In the genomic region with DNA sequence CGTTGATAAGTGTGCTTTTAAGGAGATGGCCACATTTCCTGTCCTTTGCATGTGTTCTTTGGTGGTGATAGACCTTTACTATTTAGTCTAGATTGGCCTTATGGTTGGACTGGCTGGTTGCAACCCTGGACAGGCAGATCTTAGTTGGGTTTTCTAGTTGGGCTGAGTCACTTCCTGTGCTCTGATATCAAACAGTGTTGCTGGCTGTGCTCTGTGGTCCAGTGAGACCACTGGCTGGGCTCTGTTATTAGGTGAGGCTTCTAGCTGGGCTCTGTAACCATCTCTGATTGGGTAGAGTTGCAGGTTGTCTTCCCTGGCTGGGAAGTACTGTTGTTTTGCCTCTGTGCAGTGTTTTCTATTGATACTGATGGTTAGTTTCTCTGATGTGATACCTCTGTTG, we compare ENCODE assay signal across 26 cellular contexts.
DNase-seq lines count a peak whose midpoint lies in the region; ATAC-seq, FAIRE-seq and TF ChIP-seq lines count a peak whose summit lies in the region.
"Had no signal": no experiment of that assay in that cellular context is flagged by ENCODE, and none has a peak within 500 bp of the region (broad histone marks: within the 10 kb centered on the region; RNA-seq: fewer than 3 reads in every experiment).

No MANE protein-coding gene starts in this region.

- no peak overlapping the region for H3K14ac ChIP-seq in H1 (ENCODE audit: insufficient read length)

- H3K18ac ChIP-seq in H1 (ENCODE audit: extremely low read depth, low read length), result no peak overlapping the region

- no peaks in the 10 kb centered on the region for H3K36me3 ChIP-seq in H1 (ENCODE audit: control insufficient read depth in 2 of 4, insufficient read depth in 4 of 4, low read length in 3 of 4)
- no peaks in the 10 kb centered on the region for H3K36me3 ChIP-seq in MM.1S (replicated peaks; ENCODE audit: insufficient read depth, low read length)

- H4K91ac ChIP-seq in H1 (replicated peaks; ENCODE audit: insufficient read length, low read length), result no peak overlapping the region

- no peak overlapping the region for H3K4me3 Mint-ChIP-seq in HFFc6
- H3K4me3 Mint-ChIP-seq: CD4-positive, alpha-beta T cell; GM23338 had no signal

- no peak overlapping the region for H2BK120ac ChIP-seq in H1 (replicated peaks; ENCODE audit: low read depth, low read length)

- FAIRE-seq in H1 (lab: Jason Lieb, UNC), result no peak
- FAIRE-seq: A549, G401.6, GM12892, GM18507, HTR-8/SVneo, K562 had no signal

- H3K4me1 ChIP-seq in H1 (replicated peaks in 1 of 4; ENCODE audit: control insufficient read depth in 3 of 4, insufficient read depth in 4 of 4, low read length in 3 of 4) (no peaks in the 10 kb centered on the region), MM.1S (ENCODE audit: low read length) (no peaks in the 10 kb centered on the region)
- H3K4me1 ChIP-seq: A549 had no signal

- DNase-seq in DMS53 (lab: John Stamatoyannopoulos, UW), result peak; percentile 13
- no peak for DNase-seq in DMS53 treated with DMSO at 0.1 percent for 48 hours (lab: John Stamatoyannopoulos, UW; ENCODE audit: unreplicated experiment)
- peak; percentile 58 for DNase-seq in OCI-M1 (lab: John Stamatoyannopoulos, UW)
- DNase-seq in H1 (ENCODE audit: low read depth in 1 of 2, low spot score in 2 of 2), result no peak
- DNase-seq in HFFc6, result no peak
- no peak for DNase-seq in NCI-H748 (lab: John Stamatoyannopoulos, UW; ENCODE audit: unreplicated experiment)
- DNase-seq in MM.1S, result no peak
- DNase-seq: AML-193; CD4-positive, alpha-beta T cell; DMS153; DND-41; EL; H7; IMR-90 had no signal

- no peak overlapping the region for H4K5ac ChIP-seq in H1 (ENCODE audit: insufficient read length, low read depth, low read length)

- no peak for TF ChIP-seq RAD21 in H1 (IDR thresholded peaks at IDR 0.05 in 1 of 2, conservative IDR thresholded peaks at IDR 0.05 in 1 of 2; ENCODE audit: low read depth in 2 of 2, low read length in 2 of 2)

- POLR2A ChIA-PET in H1 (lab: Charles Lee; ENCODE audit: partially characterized antibody), result no interaction called here

- H3K9me3 ChIP-seq in H1 (ENCODE audit: insufficient read depth in 2 of 2, low read depth in 1 of 2, low read length in 1 of 2) (peaks cover 0 to 4% of the 10 kb centered on the region in 2 experiments; a peak in 2 of 4 replicates), MM.1S (replicated peaks; ENCODE audit: insufficient read depth, low read length) (no peaks in the 10 kb centered on the region)
- H3K9me3 ChIP-seq: A549 had no signal

- H3K27ac ChIP-seq in H1 (ENCODE audit: low read depth, low read length), result no peak overlapping the region
- H3K27ac ChIP-seq in MM.1S (ENCODE audit: low read length), result no peak overlapping the region
- H3K27ac ChIP-seq: 22Rv1, A549, C4-2B, HL-60 had no signal

- H3K9ac ChIP-seq in H1 (replicated peaks in 1 of 4; ENCODE audit: extremely low read depth in 1 of 4, low read depth in 3 of 4, low read length in 3 of 4) (no peak overlapping the region), MM.1S (ENCODE audit: low read length) (no peak overlapping the region)

- no peak for ATAC-seq in HG03108 (IDR thresholded peaks at IDR 0.05; ENCODE audit: unreplicated experiment)
- ATAC-seq: A549, GM23338, HCT116, K562 had no signal

- CTCF ChIA-PET in H1 (lab: Charles Lee; ENCODE audit: partially characterized antibody), result no interaction called here

- H3K36me3 Mint-ChIP-seq in HFFc6 (ENCODE audit: low read depth), result peaks cover 14% of the 10 kb centered on the region

- no peak overlapping the region for H2BK12ac ChIP-seq in H1 (ENCODE audit: low read depth, low read length)

- no peak overlapping the region for H3K27ac Mint-ChIP-seq in HFFc6
- H3K27ac Mint-ChIP-seq: CD4-positive, alpha-beta T cell; GM23338 had no signal

- no peak for TF ChIP-seq CTCF in H1 (IDR thresholded peaks at IDR 0.05; ENCODE audit: control extremely low read depth in 1 of 3, insufficient read depth in 1 of 3, low read depth in 1 of 3, low read length in 3 of 3)
- TF ChIP-seq CTCF in HFFc6 (IDR thresholded peaks at IDR 0.05), result no peak
- TF ChIP-seq CTCF in MM.1S (IDR thresholded peaks at IDR 0.05; ENCODE audit: low read length), result no peak

- no peak overlapping the region for H4K8ac ChIP-seq in H1 (ENCODE audit: extremely low read depth, insufficient read depth, low read length)

- H3K23ac ChIP-seq in H1 (ENCODE audit: insufficient read length), result no peak overlapping the region

- H2BK20ac ChIP-seq in H1 (ENCODE audit: low read length), result no peak overlapping the region

- H2AFZ ChIP-seq in H1 (ENCODE audit: low read length), result 0 out of 2 replicates have a peak overlapping the region, but pooled peaks have one; percentile 72
- H2AFZ ChIP-seq in MM.1S (ENCODE audit: low read length), result no peak overlapping the region
- H2AFZ ChIP-seq: GM23338 had no signal

- H3F3A ChIP-seq in MM.1S (ENCODE audit: insufficient read depth, low read length), result no peaks in the 10 kb centered on the region

- TF ChIP-seq EP300 in H1 (IDR thresholded peaks at IDR 0.05; ENCODE audit: borderline replicate concordance in 1 of 2, low read depth in 2 of 2, low read length in 2 of 2), result no peak

- no peaks in the 10 kb centered on the region for H3K9me2 ChIP-seq in MM.1S (replicated peaks; ENCODE audit: insufficient read depth, low read length)

- H3K27me3 Mint-ChIP-seq in HFFc6 (ENCODE audit: insufficient read depth), result no peaks in the 10 kb centered on the region
- H3K27me3 Mint-ChIP-seq: CD4-positive, alpha-beta T cell had no signal

- H3K4me2 ChIP-seq in H1 (ENCODE audit: insufficient read depth in 1 of 2, low read depth in 2 of 2, low read length in 2 of 2) (no peak overlapping the region), MM.1S (ENCODE audit: low read depth, low read length) (no peak overlapping the region)
- H3K4me2 ChIP-seq: A549, GM23338 had no signal

- H3K4me1 Mint-ChIP-seq in HFFc6 (ENCODE audit: low read depth), result no peaks in the 10 kb centered on the region
- H3K4me1 Mint-ChIP-seq: GM23338 had no signal

- H2BK15ac ChIP-seq in H1 (ENCODE audit: low read length), result no peak overlapping the region

- H3K4me3 ChIP-seq in H1 (ENCODE audit: extremely low read depth in 1 of 4, insufficient read depth in 2 of 4, low read depth in 3 of 4, low read length in 4 of 4) (no peak overlapping the region), MM.1S (ENCODE audit: low read length) (no peak overlapping the region)
- H3K4me3 ChIP-seq: A549, GM23338, K562 had no signal

- 77% methylated on average over 1 of the region's 1 CpG; no CpG with 5 or more reads in 1 of the 2 experiments for WGBS in H1 (ENCODE audit: extremely low coverage in 1 of 2, insufficient coverage in 1 of 2, insufficient read length in 1 of 2, insufficient replicate concordance in 2 of 2, low coverage in 1 of 2, low lambda C conversion rate in 2 of 2, missing lambda C conversion rate in 1 of 2), 2 experiments

- H3K4ac ChIP-seq in H1 (replicated peaks; ENCODE audit: insufficient read length, low read depth, low read length), result no peak overlapping the region

- TF ChIP-seq POLR2A in H1 (IDR thresholded peaks at IDR 0.05; ENCODE audit: control extremely low read depth in 1 of 2, low read depth in 2 of 2, low read length in 2 of 2), result no peak

- H4K20me1 ChIP-seq in H1 (replicated peaks in 1 of 2; ENCODE audit: control insufficient read depth in 1 of 2, insufficient read depth in 2 of 2, low read length in 2 of 2) (no peaks in the 10 kb centered on the region), MM.1S (ENCODE audit: insufficient read depth, low read length) (no peaks in the 10 kb centered on the region)

- no peaks in the 10 kb centered on the region for H3K23me2 ChIP-seq in H1 (ENCODE audit: low read depth, low read length)

- H3K56ac ChIP-seq in H1 (replicated peaks; ENCODE audit: insufficient read length, low read depth, low read length), result no peak overlapping the region

- H3K9me3 Mint-ChIP-seq in HFFc6, result peaks cover 63% of the 10 kb centered on the region

- no peaks in the 10 kb centered on the region for H3K27me3 ChIP-seq in H1 (replicated peaks in 1 of 4; ENCODE audit: control insufficient read depth in 3 of 4, extremely low read depth in 1 of 4, insufficient read depth in 3 of 4, low read length in 3 of 4)
- H3K27me3 ChIP-seq in MM.1S (replicated peaks; ENCODE audit: insufficient read depth, low read length), result no peaks in the 10 kb centered on the region

- no peak overlapping the region for H2BK5ac ChIP-seq in H1 (ENCODE audit: low read depth, low read length)

- H3K79me2 ChIP-seq in H1 (ENCODE audit: control insufficient read depth in 1 of 2, insufficient read depth in 2 of 2, low read length in 2 of 2) (no peaks in the 10 kb centered on the region), MM.1S (ENCODE audit: low read length) (no peaks in the 10 kb centered on the region)

- H3K79me1 ChIP-seq in H1 (ENCODE audit: low read depth, low read length), result no peaks in the 10 kb centered on the region

- H2AK5ac ChIP-seq in H1 (ENCODE audit: low read depth, low read length), result no peak overlapping the region

TF ChIP-seq in H1, 55 proteins besides CTCF, POLR2A, EP300 and RAD21 (continues in another document):
- no peak for TF ChIP-seq JUND (IDR thresholded peaks at IDR 0.05; ENCODE audit: low read length)
- TF ChIP-seq NRF1 (IDR thresholded peaks at IDR 0.05; ENCODE audit: low read depth, low read length), result no peak
- TF ChIP-seq ASH2L (IDR thresholded peaks at IDR 0.05; ENCODE audit: low read length), result no peak
- TF ChIP-seq KDM1A (IDR thresholded peaks at IDR 0.05; ENCODE audit: borderline replicate concordance, low read length), result no peak
- no peak for TF ChIP-seq SP4 (IDR thresholded peaks at IDR 0.05; ENCODE audit: low read length)
- TF ChIP-seq POLR2AphosphoS5 (IDR thresholded peaks at IDR 0.05; ENCODE audit: low read depth, low read length), result no peak
- no peak for TF ChIP-seq CHD1 (IDR thresholded peaks at IDR 0.05; ENCODE audit: low read depth, low read length)
- TF ChIP-seq BACH1 (IDR thresholded peaks at IDR 0.05; ENCODE audit: low read length), result no peak
- no peak for TF ChIP-seq POU5F1 (IDR thresholded peaks at IDR 0.05; ENCODE audit: low read depth, low read length)
- TF ChIP-seq GABPA (IDR thresholded peaks at IDR 0.05; ENCODE audit: borderline replicate concordance, insufficient read depth, low read length), result no peak
- no peak for TF ChIP-seq CEBPB (IDR thresholded peaks at IDR 0.05; ENCODE audit: low read depth, low read length)
- TF ChIP-seq SIRT6 (IDR thresholded peaks at IDR 0.05; ENCODE audit: low read length), result no peak
- no peak for TF ChIP-seq MAFK (IDR thresholded peaks at IDR 0.05; ENCODE audit: low read depth, low read length)
- no peak for TF ChIP-seq SRF (IDR thresholded peaks at IDR 0.05; ENCODE audit: low read depth, low read length)
- no peak for TF ChIP-seq TCF12 (IDR thresholded peaks at IDR 0.05; ENCODE audit: low read depth, low read length)
- no peak for TF ChIP-seq CHD2 (IDR thresholded peaks at IDR 0.05; ENCODE audit: low read length)

Comparison
In these comparisons a context has a peak if more than half of its experiments do, and no peak if none do; other contexts are left out.
1. DNase-seq: peak in DMS53 (single experiment) and OCI-M1 (single experiment); none in DMS53 treated with DMSO at 0.1 percent for 48 hours (single experiment), H1 (0 of 2), HFFc6 (single experiment), NCI-H748 (single experiment) and MM.1S (single experiment).